In genomic region chr3:14847613-14848541, GRCh38 we compare ENCODE assay signal across 8 cellular contexts. TPM values are rescaled to one million over a fixed set of nuclear protein-coding genes. Genes with fewer than 3 reads are reported as not detected.
A peak's percentile ranks its signal among the peaks of the same experiment; 100 is the strongest.
DNase-seq lines count a peak whose midpoint lies in the region; ATAC-seq and TF ChIP-seq lines count a peak whose summit lies in the region.

No MANE protein-coding gene starts in this region.

- TF ChIP-seq CTCF in suprapubic skin (IDR thresholded peaks at IDR 0.05): no peak

- ATAC-seq in HG03442 (IDR thresholded peaks at IDR 0.05; ENCODE audit: unreplicated experiment): no peak

- DNase-seq in NCI-H82 (lab: John Stamatoyannopoulos, UW): peak; percentile 7
- DNase-seq in NCI-H82 treated with DMSO at 0.1 percent for 48 hours (lab: John Stamatoyannopoulos, UW; ENCODE audit: unreplicated experiment): no peak
- peak; percentile 42 for DNase-seq in UCSD-AML1 (lab: John Stamatoyannopoulos, UW; ENCODE audit: unreplicated experiment)
- DNase-seq in iPS DF 6.9 (ENCODE audit: low read depth, low spot score): peak; percentile 35
- peak in 1 of 2 donors; percentile 77 for DNase-seq in suprapubic skin (ENCODE audit: low spot score in 2 of 2)
- no peak for DNase-seq in superior temporal gyrus (ENCODE audit: extremely low spot score)
- no peak for DNase-seq in COLO829 (ENCODE audit: low spot score)

- H3K9me3 ChIP-seq in iPS DF 6.9 (ENCODE audit: control insufficient read depth, insufficient read depth, low read length) (no peaks in the 10 kb centered on the region), suprapubic skin (no peaks in the 10 kb centered on the region)

- TF ChIP-seq POLR2A in suprapubic skin (IDR thresholded peaks at IDR 0.05): no peak

- H3K27ac ChIP-seq in iPS DF 6.9 (ENCODE audit: low read length): no peak overlapping the region
- H3K27ac ChIP-seq in suprapubic skin: peak overlapping the region; percentile 70

- no peaks in the 10 kb centered on the region for H3K27me3 ChIP-seq in iPS DF 6.9 (ENCODE audit: control insufficient read depth, insufficient read depth, low read length)
- H3K27me3 ChIP-seq in suprapubic skin: no peaks in the 10 kb centered on the region

- H3K4me1 ChIP-seq in iPS DF 6.9 (ENCODE audit: control insufficient read depth, insufficient read depth, low read length) (peaks cover 16% of the 10 kb centered on the region), suprapubic skin (peaks cover 40% of the 10 kb centered on the region)

- H3K4me3 ChIP-seq in iPS DF 6.9 (ENCODE audit: low read length) (no peak overlapping the region), suprapubic skin (no peak overlapping the region)

- H3K36me3 ChIP-seq in iPS DF 6.9 (ENCODE audit: control insufficient read depth, insufficient read depth, low read length) (no peaks in the 10 kb centered on the region), suprapubic skin (no peaks in the 10 kb centered on the region)

- WGBS in iPS DF 6.9 (ENCODE audit: insufficient coverage, insufficient read length): no CpG with 5 or more reads among the region's 15 CpGs
- WGBS in suprapubic skin: 32% methylated on average over 10 of the region's 15 CpGs

- TF ChIP-seq EP300 in suprapubic skin (IDR thresholded peaks at IDR 0.05): no peak

RNA-seq across cellular contexts. Expression of gene FGD5, which starts 29.1 kb away (rescaled TPM):
- total RNA-seq in suprapubic skin: 10 to 100 TPM in 2 of 4 donors, 1 to 10 TPM in 2; 2.8 to 15.5 (median 7.1) TPM

Comparison
In these comparisons a context has a peak if more than half of its experiments do, and no peak if none do; other contexts are left out.
1. DNase-seq: peak in NCI-H82 (single experiment), UCSD-AML1 (single experiment) and iPS DF 6.9 (single experiment); none in NCI-H82 treated with DMSO at 0.1 percent for 48 hours (single experiment), superior temporal gyrus (single experiment) and COLO829 (single experiment).